Comparison of ENCODE assay signal across 29 cellular contexts in genomic region chr4:536351-536972, GRCh38. TPM values are rescaled to one million over a fixed set of nuclear protein-coding genes. Genes with fewer than 3 reads are reported as not detected.
DNase-seq lines count a peak whose midpoint lies in the region; ATAC-seq, FAIRE-seq and TF ChIP-seq lines count a peak whose summit lies in the region.
"Had no signal": no experiment of that assay in that cellular context is flagged by ENCODE, and none has a peak within 500 bp of the region (broad histone marks: within the 10 kb centered on the region; RNA-seq: fewer than 3 reads in every experiment).

No MANE protein-coding gene starts in this region.

- FAIRE-seq in GM12878 (lab: Jason Lieb, UNC): no peak
- FAIRE-seq: A549, D721Med had no signal

- TF ChIP-seq RAD21 in GM12878 (IDR thresholded peaks at IDR 0.05; ENCODE audit: insufficient read depth, low read depth, low read length): no peak

- RAD21 ChIA-PET in GM12878 (lab: Charles Lee; ENCODE audit: unreplicated experiment): no interaction called here

- no peaks in the 10 kb centered on the region for H3K9me3 Mint-ChIP-seq in chondrocyte (ENCODE audit: low read depth)
- H3K9me3 Mint-ChIP-seq: CD4-positive, alpha-beta T cell had no signal

- SMC1A ChIA-PET in GM12878 (lab: Charles Lee; ENCODE audit: uncharacterized antibody, unreplicated experiment): no interaction called here

- 97% methylated on average over 36 of the region's 36 CpGs for WGBS in GM12878 (ENCODE audit: insufficient coverage, insufficient replicate concordance, low lambda C conversion rate, missing lambda C conversion rate)

- H3K36me3 Mint-ChIP-seq in chondrocyte (ENCODE audit: low read depth): peaks cover 34% of the 10 kb centered on the region

- no peak overlapping the region for H3K4me2 ChIP-seq in GM12878 (ENCODE audit: control insufficient read depth, insufficient read depth)
- H3K4me2 ChIP-seq: A549; BLaER1 treated with 17β-estradiol and CSF1 and Interleukin-3, amounts not matched to agents 10 nM and 100 nM had no signal

- H3K79me2 ChIP-seq in GM12878 (ENCODE audit: control insufficient read depth, insufficient read depth, low read length): no peaks in the 10 kb centered on the region

- H2AFZ ChIP-seq in GM12878 (ENCODE audit: control insufficient read depth, low read depth, low read length): no peak overlapping the region

- TF ChIP-seq CTCF in GM12878 (IDR thresholded peaks at IDR 0.05 in 2 of 3, conservative IDR thresholded peaks at IDR 0.05 in 1 of 3; ENCODE audit: control insufficient read depth in 2 of 3, extremely low read depth in 1 of 3, insufficient read depth in 1 of 3, low read depth in 3 of 3, low read length in 3 of 3): no peak
- no peak for TF ChIP-seq CTCF in chondrocyte (IDR thresholded peaks at IDR 0.05)
- no peak for TF ChIP-seq CTCF in lower lobe of right lung (IDR thresholded peaks at IDR 0.05)
- no peak for TF ChIP-seq CTCF in GM10266 (IDR thresholded peaks at IDR 0.05; ENCODE audit: control insufficient read depth, insufficient read depth, low read depth, missing control alignments)

- DNase-seq in GM12878 (ENCODE audit: low read depth, low spot score): no peak
- DNase-seq in chondrocyte (ENCODE audit: low spot score): peak; percentile 90
- peak; percentile 45 for DNase-seq in lower lobe of right lung
- peak; percentile 54 for DNase-seq in sciatic nerve (ENCODE audit: low spot score)
- DNase-seq in HEK293T (ENCODE audit: extremely low spot score): no peak
- DNase-seq in SIG-M5 (lab: John Stamatoyannopoulos, UW): no peak
- DNase-seq in GM10266 (ENCODE audit: extremely low spot score): no peak
- DNase-seq: AML-193; CD4-positive, alpha-beta T cell; GOT3; HCEC 1CT; NCI-H1092; NCI-H1417 treated with DMSO at 0.1 percent for 48 hours; NCI-H187; NCI-H2081 treated with DMSO at 0.1 percent for 48 hours; NCI-H2171; NCI-H226; NCI-H510A; NCI-H69; SHP77 treated with DMSO at 0.1 percent for 48 hours had no signal

- peaks cover 3 to 16% of the 10 kb centered on the region in 2 experiments; a peak in 3 of 4 replicates for H3K36me3 ChIP-seq in GM12878 (ENCODE audit: control insufficient read depth in 2 of 2, insufficient read depth in 2 of 2, low read length in 1 of 2)
- peaks cover 77% of the 10 kb centered on the region for H3K36me3 ChIP-seq in lower lobe of right lung

- no TSS peak for BruUV-seq in GM12878 (replicated peaks; lab: Mats Ljungman, UMichigan)

- no peak overlapping the region for H3K27ac Mint-ChIP-seq in chondrocyte (ENCODE audit: unreplicated experiment)
- H3K27ac Mint-ChIP-seq: CD4-positive, alpha-beta T cell had no signal

- no peak overlapping the region for H3K4me3 Mint-ChIP-seq in chondrocyte (ENCODE audit: unreplicated experiment)
- H3K4me3 Mint-ChIP-seq: CD4-positive, alpha-beta T cell; IgD-negative memory B cell had no signal

- in situ Hi-C loops in GM12878 (cut with MboI): no loop called here

- H3K9me3 ChIP-seq in GM12878 (replicated peaks; ENCODE audit: control insufficient read depth, insufficient read depth, low read length) (peaks cover 3% of the 10 kb centered on the region; the same call in 2 of the 3 replicates), lower lobe of right lung (no peaks in the 10 kb centered on the region)

- CTCF ChIA-PET in GM12878 (lab: Yijun Ruan, JAX): no interaction called here
- CTCF ChIA-PET in HEK293T (lab: Yijun Ruan, JAX): no interaction called here

- H3K4me1 ChIP-seq in GM12878 (ENCODE audit: control insufficient read depth, insufficient read depth, low read length) (no peaks in the 10 kb centered on the region), lower lobe of right lung (no peaks in the 10 kb centered on the region)
- H3K4me1 ChIP-seq: A549; BLaER1 treated with 17β-estradiol and CSF1 and Interleukin-3, amounts not matched to agents 10 nM and 100 nM had no signal

- POLR2A ChIA-PET in GM12878 (lab: Charles Lee) (no interaction called here), HEK293T (lab: Yijun Ruan, JAX) (no interaction called here)

- H3K27me3 ChIP-seq in GM12878 (replicated peaks in 1 of 2; ENCODE audit: control insufficient read depth in 2 of 2, insufficient read depth in 2 of 2, low read length in 1 of 2) (no peaks in the 10 kb centered on the region), lower lobe of right lung (ENCODE audit: low read depth) (no peaks in the 10 kb centered on the region)
- H3K27me3 ChIP-seq: BLaER1 treated with 17β-estradiol and CSF1 and Interleukin-3, amounts not matched to agents 10 nM and 100 nM had no signal

- no peaks in the 10 kb centered on the region for H3K27me3 Mint-ChIP-seq in chondrocyte (ENCODE audit: low read depth)
- H3K27me3 Mint-ChIP-seq: CD4-positive, alpha-beta T cell; IgD-negative memory B cell had no signal

- no peak for TF ChIP-seq EP300 in GM12878 (IDR thresholded peaks at IDR 0.05; ENCODE audit: borderline replicate concordance in 1 of 2, control insufficient read depth in 1 of 2, low read depth in 2 of 2, low read length in 2 of 2)

- no peaks in the 10 kb centered on the region for H4K20me1 ChIP-seq in GM12878 (ENCODE audit: control insufficient read depth, insufficient read depth)
- H4K20me1 ChIP-seq: BLaER1 treated with 17β-estradiol and CSF1 and Interleukin-3, amounts not matched to agents 10 nM and 100 nM had no signal

- peak; percentile 22; the same call in 1 of the 2 replicates for TF ChIP-seq POLR2A in GM12878 (IDR thresholded peaks at IDR 0.05; ENCODE audit: low read depth, low read length)

- H3K9ac ChIP-seq in GM12878 (ENCODE audit: control insufficient read depth, insufficient read depth, low read length): no peak overlapping the region
- H3K9ac ChIP-seq: BLaER1 treated with 17β-estradiol and CSF1 and Interleukin-3, amounts not matched to agents 10 nM and 100 nM had no signal

- intact Hi-C loops in GM12878 (cut with micrococcal nuclease; ENCODE audit: unreplicated experiment): no loop called here
- intact Hi-C loops in lower lobe of right lung (cut with DNase I): no loop called here
- intact Hi-C loops in sciatic nerve (cut with DNase I): no loop called here

- H3K4me3 ChIP-seq in GM12878 (no peak overlapping the region), lower lobe of right lung (no peak overlapping the region)
- H3K4me3 ChIP-seq: A549; BLaER1 treated with 17β-estradiol and CSF1 and Interleukin-3, amounts not matched to agents 10 nM and 100 nM; SK-N-MC had no signal

- H3K4me1 Mint-ChIP-seq in chondrocyte (ENCODE audit: low read depth): no peaks in the 10 kb centered on the region
- H3K4me1 Mint-ChIP-seq: IgD-negative memory B cell had no signal

- no peak for ATAC-seq in GM12878
- ATAC-seq in lower lobe of right lung: no peak
- ATAC-seq in sciatic nerve: no peak
- ATAC-seq: A549, Panc1 had no signal

- no peak overlapping the region for H3K27ac ChIP-seq in GM12878 (ENCODE audit: control insufficient read depth, insufficient read depth)
- H3K27ac ChIP-seq in lower lobe of right lung: no peak overlapping the region
- H3K27ac ChIP-seq: A549; BLaER1 treated with 17β-estradiol and CSF1 and Interleukin-3, amounts not matched to agents 10 nM and 100 nM; HL-60; RWPE1; SK-N-MC had no signal

RNA-seq across cellular contexts. Expression of gene PIGG, which starts 37.5 kb away (rescaled TPM):
- 231 and 241 TPM in 2 replicates for total RNA-seq in GM12878 (2013; cell fraction: nucleolus; rRNA removed)
- 33.2 and 34.9 TPM in 2 replicates for total RNA-seq in GM12878 (2014; rRNA removed)
- 19.9 and 20.1 TPM in 2 replicates for total RNA-seq in GM12878 (2014; rRNA removed; fragmentation: Illumina TruSeq; extraction: Trizol)
- total RNA-seq in GM12878 (2021): 36.1 and 38.4 TPM in 2 replicates
- 15.9 TPM for polyA plus RNA-seq in GM12878 (2011; ENCODE audit: low read depth)
- 55.5 and 64.3 TPM in 2 replicates for polyA plus RNA-seq in GM12878 (2011; rRNA removed)
- 35.8 and 42.9 TPM in 2 replicates for polyA plus RNA-seq in GM12878 (2011; cell fraction: cytosol; rRNA removed)
- 328 and 344 TPM in 2 replicates for polyA plus RNA-seq in GM12878 (2011; cell fraction: nucleus; rRNA removed)
- 27.4 and 33.3 TPM in 2 replicates for polyA plus RNA-seq in GM12878 (2012)
- polyA plus RNA-seq in GM12878 (2014; fragmentation: Illumina TruSeq; extraction: Trizol): 17.3 and 21.6 TPM in 2 replicates
- polyA plus RNA-seq in GM12878 (2014; fragmentation: Nextera tagmentation; extraction: Ambion mirVana): 10 to 100 TPM in 1 of 2 experiments, 1 to 10 TPM in 1; 8.0 to 18.0 TPM
- 36.4 and 38.2 TPM in 2 replicates for polyA plus RNA-seq in GM12878 (2014; rRNA removed)
- 10 to 100 TPM; 34.0 to 35.7 TPM for polyA plus RNA-seq in GM12878 (2016; fragmentation: Nextera tagmentation; extraction: Ambion mirVana)
- 51.7 and 76.2 TPM in 2 replicates for polyA minus RNA-seq in GM12878 (2011; rRNA and poly(A)+ RNA removed)
- polyA minus RNA-seq in GM12878 (2011; cell fraction: cytosol; rRNA and poly(A)+ RNA removed): 15.5 and 17.2 TPM in 2 replicates
- 89.5 and 142 TPM in 2 replicates for polyA minus RNA-seq in GM12878 (2011; cell fraction: nucleus; rRNA and poly(A)+ RNA removed)
- 48.8 to 67.1 TPM (median 55.2 TPM) in 3 replicates for total RNA-seq in chondrocyte
- total RNA-seq in lower lobe of right lung: 53.4 TPM
- total RNA-seq in sciatic nerve: 59.6 TPM

RNA-seq across cellular contexts. Expression of gene ZNF721, which starts 37.5 kb away (rescaled TPM):
- total RNA-seq in GM12878 (2013; cell fraction: nucleolus; rRNA removed): 122 and 131 TPM in 2 replicates
- 21.1 and 31.4 TPM in 2 replicates for total RNA-seq in GM12878 (2014; rRNA removed)
- 31.5 and 32.4 TPM in 2 replicates for total RNA-seq in GM12878 (2014; rRNA removed; fragmentation: Illumina TruSeq; extraction: Trizol)
- total RNA-seq in GM12878 (2021): 19.0 and 21.6 TPM in 2 replicates
- polyA plus RNA-seq in GM12878 (2011; ENCODE audit: low read depth): 25.5 TPM
- polyA plus RNA-seq in GM12878 (2011; rRNA removed): 23.0 and 34.1 TPM in 2 replicates
- 12.1 and 15.3 TPM in 2 replicates for polyA plus RNA-seq in GM12878 (2011; cell fraction: cytosol; rRNA removed)
- polyA plus RNA-seq in GM12878 (2011; cell fraction: nucleus; rRNA removed): 18.8 and 24.2 TPM in 2 replicates
- 22.2 and 22.8 TPM in 2 replicates for polyA plus RNA-seq in GM12878 (2012)
- polyA plus RNA-seq in GM12878 (2014; fragmentation: Illumina TruSeq; extraction: Trizol): 27.8 and 38.2 TPM in 2 replicates
- polyA plus RNA-seq in GM12878 (2014; fragmentation: Nextera tagmentation; extraction: Ambion mirVana): 10 to 100 TPM; 23.0 to 29.5 TPM
- polyA plus RNA-seq in GM12878 (2014; rRNA removed): 20.2 and 22.4 TPM in 2 replicates
- 10 to 100 TPM; 24.8 to 27.2 TPM for polyA plus RNA-seq in GM12878 (2016; fragmentation: Nextera tagmentation; extraction: Ambion mirVana)
- 21.3 and 21.6 TPM in 2 replicates for polyA minus RNA-seq in GM12878 (2011; rRNA and poly(A)+ RNA removed)
- polyA minus RNA-seq in GM12878 (2011; cell fraction: cytosol; rRNA and poly(A)+ RNA removed): 8.2 and 15.0 TPM in 2 replicates
- 21.6 and 28.1 TPM in 2 replicates for polyA minus RNA-seq in GM12878 (2011; cell fraction: nucleus; rRNA and poly(A)+ RNA removed)
- 17.2 to 24.6 TPM (median 18.6 TPM) in 3 replicates for total RNA-seq in chondrocyte
- 29.4 TPM for total RNA-seq in lower lobe of right lung
- 39.1 TPM for total RNA-seq in sciatic nerve

RNA-seq across cellular contexts. Expression of gene TMEM271, which starts 39.6 kb away (rescaled TPM):
- total RNA-seq in GM12878 (2013; cell fraction: nucleolus; rRNA removed): not detected in 2 replicates
- total RNA-seq in GM12878 (2014; rRNA removed) (not detected in 2 replicates), GM12878 (2014; rRNA removed; fragmentation: Illumina TruSeq; extraction: Trizol) (not detected in 2 replicates), GM12878 (2021) (not detected in 2 replicates), chondrocyte (not detected in 3 replicates), lower lobe of right lung (not detected), sciatic nerve (not detected)
- polyA plus RNA-seq in GM12878 (2011; ENCODE audit: low read depth): not detected
- polyA plus RNA-seq in GM12878 (2011; rRNA removed) (not detected in 2 replicates), GM12878 (2014; fragmentation: Illumina TruSeq; extraction: Trizol) (not detected in 2 replicates), GM12878 (2014; fragmentation: Nextera tagmentation; extraction: Ambion mirVana) (not detected), GM12878 (2014; rRNA removed) (not detected in 2 replicates), GM12878 (2016; fragmentation: Nextera tagmentation; extraction: Ambion mirVana) (not detected)
- not detected in 2 replicates for polyA plus RNA-seq in GM12878 (2011; cell fraction: cytosol; rRNA removed)
- polyA plus RNA-seq in GM12878 (2011; cell fraction: nucleus; rRNA removed): not detected in 2 replicates
- polyA plus RNA-seq in GM12878 (2012): not detected in 2 replicates
- polyA minus RNA-seq in GM12878 (2011; rRNA and poly(A)+ RNA removed): not detected in 2 replicates
- not detected in 2 replicates for polyA minus RNA-seq in GM12878 (2011; cell fraction: cytosol; rRNA and poly(A)+ RNA removed)
- polyA minus RNA-seq in GM12878 (2011; cell fraction: nucleus; rRNA and poly(A)+ RNA removed): not detected in 2 replicates
- total RNA-seq: CD4-positive, alpha-beta T cell; OCI-LY7 had no signal
- polyA plus RNA-seq: A549, IgD-negative memory B cell had no signal

Comparison
In these comparisons a context has a peak if more than half of its experiments do, and no peak if none do; other contexts are left out.
1. DNase-seq: peak in chondrocyte (single experiment), lower lobe of right lung (single experiment) and sciatic nerve (single experiment); none in GM12878 (single experiment), HEK293T (single experiment), SIG-M5 (single experiment) and GM10266 (single experiment).